8 cellular contexts compared by ENCODE assay signal in the genomic region with DNA sequence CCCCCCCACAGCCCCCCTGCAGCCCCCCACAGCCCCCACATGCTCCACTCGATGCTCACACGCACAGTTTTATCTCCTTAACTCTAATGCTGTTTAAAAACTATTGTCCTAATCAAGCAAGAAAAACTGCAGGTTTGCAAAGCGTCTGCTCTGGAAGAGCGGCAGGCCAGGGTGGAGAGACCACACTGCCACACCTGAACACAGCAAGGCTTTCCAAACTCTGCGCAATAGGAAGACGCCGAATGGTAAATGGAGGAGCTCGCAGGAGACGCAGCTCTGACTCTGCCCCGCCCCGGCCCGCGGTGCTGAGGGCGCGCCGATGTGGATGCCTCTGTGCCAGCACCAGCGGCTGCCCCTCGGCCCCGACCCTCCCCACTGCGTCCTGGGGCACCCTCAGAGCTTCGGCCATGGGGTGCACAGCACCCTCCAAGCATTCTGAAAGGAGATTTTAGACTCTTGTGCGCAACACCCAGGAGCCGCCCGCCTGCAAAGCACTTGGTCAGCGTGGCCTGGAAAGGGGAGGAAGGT. TPM values are rescaled to one million over a fixed set of nuclear protein-coding genes. Genes with fewer than 3 reads are reported as not detected.
A peak's percentile ranks its signal among the peaks of the same experiment; 100 is the strongest.
DNase-seq lines count a peak whose midpoint lies in the region; ATAC-seq, FAIRE-seq and TF ChIP-seq lines count a peak whose summit lies in the region.

No MANE protein-coding gene starts in this region.

- no peaks in the 10 kb centered on the region for H3K27me3 ChIP-seq in adipocyte (replicated peaks; ENCODE audit: control insufficient read depth, insufficient read depth, low read length)
- H3K27me3 ChIP-seq in HepG2 (ENCODE audit: control insufficient read depth in 1 of 2, insufficient read depth in 2 of 2, low read length in 2 of 2) = peaks cover 4 to 36% of the 10 kb centered on the region in 2 experiments; a peak in 4 of 5 replicates
- H3K27me3 ChIP-seq in Karpas-422 (ENCODE audit: low read length) = no peaks in the 10 kb centered on the region

- no peak for TF ChIP-seq EP300 in HepG2 (IDR thresholded peaks at IDR 0.05; ENCODE audit: low read depth in 2 of 2, low read length in 2 of 2)
- TF ChIP-seq EP300 in HepG2 (CRISPR knock-in tag; IDR thresholded peaks at IDR 0.05; ENCODE audit: borderline replicate concordance) = no peak

- H3K9me3 ChIP-seq in adipocyte (ENCODE audit: control insufficient read depth, low read length) (no peaks in the 10 kb centered on the region), HepG2 (ENCODE audit: low read length) (no peaks in the 10 kb centered on the region), Karpas-422 (ENCODE audit: low read length) (no peaks in the 10 kb centered on the region; the same call in 1 of the 2 replicates)

- no peak for TF ChIP-seq POLR2A in HepG2 (IDR thresholded peaks at IDR 0.05; ENCODE audit: insufficient read depth in 1 of 2, low read depth in 2 of 2, low read length in 2 of 2)

- H3K4me3 ChIP-seq in adipocyte (ENCODE audit: low read length) (no peak overlapping the region), HepG2 (replicated peaks in 1 of 3; ENCODE audit: insufficient read depth in 1 of 3, low read depth in 2 of 3, low read length in 3 of 3) (no peak overlapping the region), Karpas-422 (ENCODE audit: low read length) (no peak overlapping the region)

- H3K4me1 ChIP-seq in adipocyte (ENCODE audit: control insufficient read depth, insufficient read depth, low read length) = peaks cover 33% of the 10 kb centered on the region
- no peaks in the 10 kb centered on the region for H3K4me1 ChIP-seq in HepG2 (ENCODE audit: insufficient read depth, low read length)
- no peaks in the 10 kb centered on the region for H3K4me1 ChIP-seq in Karpas-422 (ENCODE audit: low read length)

- H3K9me2 ChIP-seq in Karpas-422 (replicated peaks; ENCODE audit: insufficient read depth, low read length) = no peaks in the 10 kb centered on the region

- H3K79me2 ChIP-seq in HepG2 (ENCODE audit: insufficient read depth, low read length) (no peaks in the 10 kb centered on the region), Karpas-422 (ENCODE audit: low read length) (no peaks in the 10 kb centered on the region)

- peak; percentile 74 for DNase-seq in cardiac septum (ENCODE audit: low spot score)
- no peak for DNase-seq in Right ventricle myocardium inferior (ENCODE audit: missing footprints)
- peak; percentile 31 for DNase-seq in adipocyte (ENCODE audit: low read depth)
- peak; percentile 15 for DNase-seq in HepG2 (ENCODE audit: low spot score)
- DNase-seq in globus pallidus (ENCODE audit: low spot score) = no peak
- no peak for DNase-seq in GM03348 (ENCODE audit: low spot score)
- no peak for DNase-seq in activated CD4-positive, alpha-beta T cell treated with anti-CD3 and anti-CD28 coated beads, Interleukin-2, amount 50 U/mL, for 48 hours
- DNase-seq in Karpas-422 = no peak

- no peak for TF ChIP-seq RAD21 in HepG2 (CRISPR knock-in tag; IDR thresholded peaks at IDR 0.05)

- ATAC-seq in Right ventricle myocardium inferior (no peak), HepG2 (peak; percentile 46)

- no peak overlapping the region for H3K4me2 ChIP-seq in HepG2 (ENCODE audit: low read depth, low read length)
- H3K4me2 ChIP-seq in Karpas-422 (ENCODE audit: low read depth, low read length, poor library complexity, severe bottlenecking) = no peak overlapping the region

- no peak for FAIRE-seq in HepG2 (lab: Jason Lieb, UNC)

- H3K36me3 ChIP-seq in adipocyte (ENCODE audit: control insufficient read depth, insufficient read depth, low read length, severe bottlenecking) (peaks cover 3% of the 10 kb centered on the region), HepG2 (replicated peaks in 1 of 2; ENCODE audit: control insufficient read depth in 1 of 2, insufficient read depth in 2 of 2, low read length in 2 of 2) (no peaks in the 10 kb centered on the region), Karpas-422 (ENCODE audit: insufficient read depth, low read length) (no peaks in the 10 kb centered on the region)

- 30% methylated on average over 9 of the region's 25 CpGs for WGBS in HepG2 (ENCODE audit: low lambda C conversion rate)

- no peaks in the 10 kb centered on the region for H4K20me1 ChIP-seq in HepG2 (ENCODE audit: insufficient read depth, low read length)
- H4K20me1 ChIP-seq in Karpas-422 (ENCODE audit: insufficient read depth, low read depth, low read length) = no peaks in the 10 kb centered on the region

- intact Hi-C loops in cardiac septum (cut with DNase I) (no loop called here), Right ventricle myocardium inferior (cut with DNase I) (no loop called here), HepG2 (cut with micrococcal nuclease; ENCODE audit: unreplicated experiment) (loop anchor here (2.0 kb wide), 1 partner anchor 19 kb away; no protein-coding TSS in a partner anchor)

- H2AFZ ChIP-seq in HepG2 (ENCODE audit: low read length) (no peak overlapping the region), Karpas-422 (ENCODE audit: low read length) (no peak overlapping the region)

- H3K27ac ChIP-seq in HepG2 (ENCODE audit: extremely low read length, insufficient read depth, low read length) = no peak overlapping the region
- H3K27ac ChIP-seq in Karpas-422 (ENCODE audit: low read length) = no peak overlapping the region

- no TSS peak for BruUV-seq in HepG2 (replicated peaks; lab: Mats Ljungman, UMichigan)

- H3K9ac ChIP-seq in adipocyte (ENCODE audit: low read length) = no peak overlapping the region
- no peak overlapping the region for H3K9ac ChIP-seq in HepG2 (ENCODE audit: insufficient read depth, low read depth, low read length)
- H3K9ac ChIP-seq in Karpas-422 (ENCODE audit: low read length) = no peak overlapping the region

- POLR2A ChIA-PET in HepG2 (lab: Yijun Ruan, JAX) = no interaction called here

- CTCF ChIA-PET in HepG2 (lab: Yijun Ruan, JAX; ENCODE audit: low intra/inter-chr PET ratio, low total read pairs) = no interaction called here

- in situ Hi-C loops in HepG2 (cut with HindIII; ENCODE audit: extremely low pct_ligation_motif_present, low pct_unique_long_range_greater_than_20kb) = no loop called here

- no peak for TF ChIP-seq CTCF in HepG2 (CRISPR knock-in tag; IDR thresholded peaks at IDR 0.05)

TF ChIP-seq in HepG2, 621 proteins besides CTCF, POLR2A, EP300 and RAD21 (continues in another document):
- no peak for TF ChIP-seq ZNF33A (CRISPR knock-in tag; IDR thresholded peaks at IDR 0.05; ENCODE audit: borderline replicate concordance)
- TF ChIP-seq, protein P1, sequence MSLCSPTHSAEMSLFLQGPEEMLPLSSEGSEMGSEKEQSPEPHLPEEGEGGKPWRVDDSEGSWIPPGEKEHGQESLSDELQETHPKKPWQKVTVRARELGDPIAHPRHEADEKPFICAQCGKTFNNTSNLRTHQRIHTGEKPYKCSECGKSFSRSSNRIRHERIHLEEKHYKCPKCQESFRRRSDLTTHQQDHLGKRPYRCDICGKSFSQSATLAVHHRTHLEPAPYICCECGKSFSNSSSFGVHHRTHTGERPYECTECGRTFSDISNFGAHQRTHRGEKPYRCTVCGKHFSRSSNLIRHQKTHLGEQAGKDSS (CRISPR knock-in tag; IDR thresholded peaks at IDR 0.05; ENCODE audit: borderline replicate concordance, low read depth) = no peak
- TF ChIP-seq, protein P2, sequence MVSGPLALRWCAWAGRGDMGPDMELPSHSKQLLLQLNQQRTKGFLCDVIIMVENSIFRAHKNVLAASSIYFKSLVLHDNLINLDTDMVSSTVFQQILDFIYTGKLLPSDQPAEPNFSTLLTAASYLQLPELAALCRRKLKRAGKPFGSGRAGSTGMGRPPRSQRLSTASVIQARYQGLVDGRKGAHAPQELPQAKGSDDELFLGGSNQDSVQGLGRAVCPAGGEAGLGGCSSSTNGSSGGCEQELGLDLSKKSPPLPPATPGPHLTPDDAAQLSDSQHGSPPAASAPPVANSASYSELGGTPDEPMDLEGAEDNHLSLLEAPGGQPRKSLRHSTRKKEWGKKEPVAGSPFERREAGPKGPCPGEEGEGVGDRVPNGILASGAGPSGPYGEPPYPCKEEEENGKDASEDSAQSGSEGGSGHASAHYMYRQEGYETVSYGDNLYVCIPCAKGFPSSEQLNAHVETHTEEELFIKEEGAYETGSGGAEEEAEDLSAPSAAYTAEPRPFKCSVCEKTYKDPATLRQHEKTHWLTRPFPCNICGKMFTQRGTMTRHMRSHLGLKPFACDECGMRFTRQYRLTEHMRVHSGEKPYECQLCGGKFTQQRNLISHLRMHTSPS (CRISPR knock-in tag; IDR thresholded peaks at IDR 0.05; ENCODE audit: low read depth) = no peak
- TF ChIP-seq FOXM1 (CRISPR knock-in tag; IDR thresholded peaks at IDR 0.05) = no peak

RNA-seq across cellular contexts. Expression of a gene that starts 32.4 kb away (rescaled TPM):
- total RNA-seq in cardiac septum = 9.7 TPM
- 12.7 TPM for total RNA-seq in Right ventricle myocardium inferior
- total RNA-seq in HepG2 (2016; rRNA removed; fragmentation: Illumina TruSeq; extraction: Trizol) = not detected in 2 replicates
- total RNA-seq in HepG2 (2016; cell fraction: cytosol; rRNA removed; fragmentation: Illumina TruSeq; extraction: Trizol; ENCODE audit: low read depth) = not detected in 2 replicates
- total RNA-seq in HepG2 (2016; cell fraction: insoluble cytoplasmic fraction; rRNA removed; fragmentation: Illumina TruSeq; extraction: Trizol) = 0.06 and 0.09 TPM in 2 replicates
- not detected in 2 replicates for total RNA-seq in HepG2 (2016; cell fraction: membrane; rRNA removed; fragmentation: Illumina TruSeq; extraction: Trizol)
- total RNA-seq in HepG2 (2016; cell fraction: nucleus; rRNA removed; fragmentation: Illumina TruSeq; extraction: Trizol) = 0.09 TPM in 1 of 2 replicates, not detected in the other
- polyA plus RNA-seq in HepG2 (2011; rRNA removed) = 0.05 and 0.07 TPM in 2 replicates
- 0.09 TPM in 2 replicates for polyA plus RNA-seq in HepG2 (2011; cell fraction: cytosol; rRNA removed)
- 0.14 and 0.21 TPM in 2 replicates for polyA plus RNA-seq in HepG2 (2011; cell fraction: nucleus; rRNA removed)
- 0.04 TPM in 1 of 2 replicates, not detected in the other for polyA plus RNA-seq in HepG2 (2012)
- polyA plus RNA-seq in HepG2 (2016; cell fraction: cytosol; fragmentation: Illumina TruSeq; extraction: Trizol; ENCODE audit: low read depth) = not detected in 2 replicates
- polyA plus RNA-seq in HepG2 (2016; cell fraction: insoluble cytoplasmic fraction; fragmentation: Illumina TruSeq; extraction: Trizol; ENCODE audit: low read depth) = not detected in 2 replicates
- not detected in 2 replicates for polyA plus RNA-seq in HepG2 (2016; cell fraction: membrane; fragmentation: Illumina TruSeq; extraction: Trizol; ENCODE audit: low read depth)
- 0.11 TPM in 1 of 2 replicates, not detected in the other for polyA plus RNA-seq in HepG2 (2016; cell fraction: nucleus; fragmentation: Illumina TruSeq; extraction: Trizol; ENCODE audit: insufficient read depth, low read depth)
- 0.20 and 10.0 TPM in 2 replicates for polyA minus RNA-seq in HepG2 (2011; rRNA and poly(A)+ RNA removed; ENCODE audit: low replicate concordance)
- 0.20 and 0.26 TPM in 2 replicates for polyA minus RNA-seq in HepG2 (2011; cell fraction: cytosol; rRNA and poly(A)+ RNA removed)
- 0.12 and 0.26 TPM in 2 replicates for polyA minus RNA-seq in HepG2 (2011; cell fraction: nucleus; rRNA and poly(A)+ RNA removed)
- total RNA-seq in Karpas-422 (2014; rRNA removed; shearing (Covaris generic); ENCODE audit: low replicate concordance) = 0.56 and 2.4 TPM in 2 replicates

Comparison
In these comparisons a context has a peak if more than half of its experiments do, and no peak if none do; other contexts are left out.
1. DNase-seq: peak in cardiac septum (single experiment), adipocyte (single experiment) and HepG2 (single experiment); none in Right ventricle myocardium inferior (single experiment), globus pallidus (single experiment), GM03348 (single experiment), activated CD4-positive, alpha-beta T cell treated with anti-CD3 and anti-CD28 coated beads, Interleukin-2, amount 50 U/mL, for 48 hours (0 of 2) and Karpas-422 (single experiment).